In the genomic region with DNA sequence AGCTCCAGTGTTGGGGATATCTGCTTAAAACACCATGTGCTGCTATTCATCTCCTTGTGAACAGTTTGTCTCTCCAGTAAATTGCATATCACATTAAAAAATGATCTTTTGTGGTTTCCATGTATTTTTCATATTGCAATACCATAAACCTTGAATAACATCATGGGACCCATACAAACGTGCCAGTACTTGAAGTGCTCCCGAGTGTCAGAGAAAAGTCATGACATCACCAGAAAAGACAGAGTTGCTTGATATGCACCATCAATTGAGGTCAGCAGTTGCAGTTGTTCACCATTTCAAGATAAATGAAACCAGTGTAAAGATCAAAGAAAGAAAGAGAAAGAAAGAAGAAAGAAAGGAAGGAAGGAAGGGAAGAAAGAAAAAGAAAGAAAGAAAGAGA, we compare ENCODE assay signal across 6 cellular contexts.
"Had no signal": no experiment of that assay in that cellular context is flagged by ENCODE, and none has a peak within 500 bp of the region (broad histone marks: within the 10 kb centered on the region; RNA-seq: fewer than 3 reads in every experiment).

No MANE protein-coding gene starts in this region.

- ATAC-seq: GM23338, K562 had no signal

- H2AFZ ChIP-seq: GM23338 had no signal

- DNase-seq: H9, HCEC 1CT, IMR-90 had no signal

- H3K27ac ChIP-seq: HL-60 had no signal

- H3K4me3 ChIP-seq: GM23338, K562 had no signal

- H3K4me2 ChIP-seq: GM23338 had no signal
